Comparison of ENCODE assay signal across 8 cellular contexts in the genomic region with DNA sequence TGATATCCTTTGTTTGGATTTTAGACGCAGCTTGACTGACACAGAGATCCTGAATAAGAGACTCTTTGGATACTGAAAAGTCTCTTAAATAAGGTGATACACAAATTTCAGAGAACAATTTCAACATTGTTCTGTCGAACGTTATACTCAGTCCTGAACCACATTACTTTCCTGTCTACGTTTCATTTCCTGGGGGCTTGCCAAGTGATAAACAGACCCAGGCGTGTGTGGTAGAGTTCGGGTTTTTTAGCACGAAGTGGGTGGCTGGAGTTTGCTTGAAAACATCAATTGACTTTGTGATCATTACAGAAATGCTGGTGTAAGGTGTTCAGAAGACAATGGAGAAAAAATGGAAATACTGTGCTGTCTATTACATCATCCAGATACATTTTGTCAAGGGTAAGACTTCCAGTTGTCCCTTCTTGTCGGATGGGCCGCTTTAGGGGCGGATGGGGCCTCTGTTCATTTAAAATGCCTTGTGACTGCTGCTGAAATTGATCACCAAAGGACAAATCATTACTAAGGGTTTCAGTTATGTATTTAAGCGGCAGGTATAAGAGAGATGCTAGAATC. TPM values are rescaled to one million over a fixed set of nuclear protein-coding genes. Genes with fewer than 3 reads are reported as not detected.
DNase-seq lines count a peak whose midpoint lies in the region; ATAC-seq and TF ChIP-seq lines count a peak whose summit lies in the region.

A gene with protein sequence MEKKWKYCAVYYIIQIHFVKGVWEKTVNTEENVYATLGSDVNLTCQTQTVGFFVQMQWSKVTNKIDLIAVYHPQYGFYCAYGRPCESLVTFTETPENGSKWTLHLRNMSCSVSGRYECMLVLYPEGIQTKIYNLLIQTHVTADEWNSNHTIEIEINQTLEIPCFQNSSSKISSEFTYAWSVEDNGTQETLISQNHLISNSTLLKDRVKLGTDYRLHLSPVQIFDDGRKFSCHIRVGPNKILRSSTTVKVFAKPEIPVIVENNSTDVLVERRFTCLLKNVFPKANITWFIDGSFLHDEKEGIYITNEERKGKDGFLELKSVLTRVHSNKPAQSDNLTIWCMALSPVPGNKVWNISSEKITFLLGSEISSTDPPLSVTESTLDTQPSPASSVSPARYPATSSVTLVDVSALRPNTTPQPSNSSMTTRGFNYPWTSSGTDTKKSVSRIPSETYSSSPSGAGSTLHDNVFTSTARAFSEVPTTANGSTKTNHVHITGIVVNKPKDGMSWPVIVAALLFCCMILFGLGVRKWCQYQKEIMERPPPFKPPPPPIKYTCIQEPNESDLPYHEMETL (plus strand): TSS at position 287 of the 573 bp plus-strand sequence. CDS start 52 bp downstream, at position 339.

- H3K27me3 ChIP-seq in IMR-90 (ENCODE audit: control insufficient read depth, insufficient read depth, low read length), result no peaks in the 10 kb centered on the region
- peaks cover 0 to 3% of the 10 kb centered on the region in 2 experiments for H3K27me3 ChIP-seq in mesenchymal stem cell (ENCODE audit: control insufficient read depth in 1 of 2, insufficient read depth in 1 of 2, low read length in 2 of 2)

- H2BK5ac ChIP-seq in IMR-90 (ENCODE audit: low read depth, low read length, poor library complexity, severe bottlenecking) (no peak within 1 kb of the TSS), mesenchymal stem cell (ENCODE audit: low read depth, low read length, poor library complexity, severe bottlenecking) (no peak within 1 kb of the TSS)

- no peak for TF ChIP-seq POLR2A in IMR-90 (IDR thresholded peaks at IDR 0.05; ENCODE audit: low read depth, low read length)

- H3K27me3 Mint-ChIP-seq in nephron (ENCODE audit: low read depth), result no peaks in the 10 kb centered on the region

- H3K18ac ChIP-seq in IMR-90 (ENCODE audit: low read depth, low read length) (no peak within 1 kb of the TSS), mesenchymal stem cell (ENCODE audit: low read depth in 1 of 2, low read length in 2 of 2) (peak within 1 kb of the TSS in 1 of 2 experiments; percentile 54)

- H3K4me2 ChIP-seq in IMR-90 (ENCODE audit: low read depth, low read length) (no peak within 1 kb of the TSS; the same call in 1 of the 2 replicates), mesenchymal stem cell (ENCODE audit: low read length, poor library complexity, severe bottlenecking) (no peak within 1 kb of the TSS)

- H2BK12ac ChIP-seq in mesenchymal stem cell (ENCODE audit: low read length in 2 of 2), result peak within 1 kb of the TSS in 1 of 2 experiments; percentile 39

- peaks cover 52% of the 10 kb centered on the region for H3K4me1 Mint-ChIP-seq in nephron

- TF ChIP-seq CTCF in IMR-90 (conservative IDR thresholded peaks at IDR 0.05; ENCODE audit: low read depth, low read length) (no peak), nephron (IDR thresholded peaks at IDR 0.05; ENCODE audit: unreplicated experiment in 3 of 3) (no peak)

- DNase-seq in IMR-90 (peak; percentile 65), ACHN (no peak), mesenchymal stem cell (no peak), NOMO-1 (lab: John Stamatoyannopoulos, UW; ENCODE audit: unreplicated experiment in 2 of 2) (no peak), Ammon's horn (ENCODE audit: low spot score) (no peak)
- peak; percentile 65 to 73 for DNase-seq in activated T-cell treated with anti-CD3 and anti-CD28 coated beads, Interleukin-2, amount 50 U/mL, for 48 hours

- H4K20me1 ChIP-seq in IMR-90 (ENCODE audit: insufficient read depth, low read length), result no peaks in the 10 kb centered on the region

- TF ChIP-seq RAD21 in IMR-90 (IDR thresholded peaks at IDR 0.05; ENCODE audit: low read length), result no peak

- H3K4me3 ChIP-seq in IMR-90 (ENCODE audit: insufficient read depth, low read depth, low read length), result no peak within 1 kb of the TSS
- H3K4me3 ChIP-seq in mesenchymal stem cell (ENCODE audit: insufficient read depth in 1 of 2, low read depth in 1 of 2, low read length in 2 of 2), result no peak within 1 kb of the TSS

- no peak within 1 kb of the TSS for H4K5ac ChIP-seq in IMR-90 (ENCODE audit: low read depth, low read length)

- no peak within 1 kb of the TSS for H3K56ac ChIP-seq in IMR-90 (ENCODE audit: extremely low read depth, insufficient read depth, low read length)

- peaks cover 3% of the 10 kb centered on the region; the same call in 1 of the 2 replicates for H3K9me1 ChIP-seq in IMR-90 (ENCODE audit: insufficient read depth, low read length)

- peak within 1 kb of the TSS; percentile 10 for H2AK9ac ChIP-seq in IMR-90 (replicated peaks; ENCODE audit: low read depth, low read length, poor library complexity)

- H3K27ac Mint-ChIP-seq in nephron, result peak within 1 kb of the TSS; percentile 6 to 53 (median 44)

- CTCF ChIA-PET in IMR-90 (lab: Yijun Ruan, JAX), result interaction anchor here (0.9 to 1.0 kb wide), 3 partner anchors 19 to 149 kb away, joined by 4 to 6 read pairs (median 4); no protein-coding TSS in a partner anchor

- H3K4me3 Mint-ChIP-seq in nephron, result no peak within 1 kb of the TSS

- in situ Hi-C loops in IMR-90 (cut with MboI; ENCODE audit: low sequenced_read_pairs) (no loop called here), ACHN (cut with HindIII; ENCODE audit: low pct_ligation_motif_present, low pct_unique_long_range_greater_than_20kb, low sequenced_read_pairs) (no loop called here)

- no peak within 1 kb of the TSS for H3K9ac ChIP-seq in IMR-90 (ENCODE audit: low read depth, low read length)
- no peak within 1 kb of the TSS for H3K9ac ChIP-seq in mesenchymal stem cell (ENCODE audit: low read length)

- H2BK15ac ChIP-seq in IMR-90 (ENCODE audit: low read depth, low read length) (no peak within 1 kb of the TSS), mesenchymal stem cell (ENCODE audit: low read depth, poor library complexity, severe bottlenecking) (no peak within 1 kb of the TSS)

- no peaks in the 10 kb centered on the region for H3K9me3 ChIP-seq in IMR-90 (ENCODE audit: control insufficient read depth, insufficient read depth, low read length)
- H3K9me3 ChIP-seq in mesenchymal stem cell (ENCODE audit: control insufficient read depth, low read length), result no peaks in the 10 kb centered on the region

- BruUV-seq in IMR-90 (replicated peaks; lab: Mats Ljungman, UMichigan), result no TSS peak

- no peak within 1 kb of the TSS for H3K23ac ChIP-seq in IMR-90 (ENCODE audit: low read depth, low read length)
- no peak within 1 kb of the TSS for H3K23ac ChIP-seq in mesenchymal stem cell (ENCODE audit: low read length in 2 of 2)

- peak within 1 kb of the TSS; percentile 23; the same call in 1 of the 2 replicates for H4K91ac ChIP-seq in IMR-90 (ENCODE audit: insufficient read depth, low read depth, low read length)
- no peak within 1 kb of the TSS for H4K91ac ChIP-seq in mesenchymal stem cell (ENCODE audit: low read length)

- no peaks in the 10 kb centered on the region for H3K36me3 Mint-ChIP-seq in nephron (ENCODE audit: low read depth)

- H2AK5ac ChIP-seq in IMR-90 (ENCODE audit: low read depth, low read length) (peak within 1 kb of the TSS; percentile 49; the same call in 1 of the 2 replicates), mesenchymal stem cell (ENCODE audit: low read length, severe bottlenecking) (no peak within 1 kb of the TSS)

- no peaks in the 10 kb centered on the region for H3K79me1 ChIP-seq in IMR-90 (ENCODE audit: low read depth in 1 of 2, low read length in 2 of 2)
- H3K79me1 ChIP-seq in mesenchymal stem cell (replicated peaks; ENCODE audit: low read length, poor library complexity, severe bottlenecking), result no peaks in the 10 kb centered on the region

- WGBS in IMR-90 (ENCODE audit: extremely low coverage in 2 of 2, insufficient read length in 1 of 2), 2 experiments, result 100% methylated on average over 2 of the region's 11 CpGs; no CpG with 5 or more reads in 1 of the 2 experiments
- WGBS in mesenchymal stem cell, result 92% methylated on average over 8 of the region's 11 CpGs

- H3K4ac ChIP-seq in IMR-90 (ENCODE audit: low read depth, low read length), result peak within 1 kb of the TSS; percentile 11; the same call in 1 of the 2 replicates
- no peak within 1 kb of the TSS for H3K4ac ChIP-seq in mesenchymal stem cell (ENCODE audit: low read depth in 1 of 2, low read length in 2 of 2)

- H3K27ac ChIP-seq in IMR-90 (ENCODE audit: insufficient read depth, low read length), result no peak within 1 kb of the TSS
- H3K27ac ChIP-seq in mesenchymal stem cell (ENCODE audit: low read length, poor library complexity, severe bottlenecking), result no peak within 1 kb of the TSS

- H3K14ac ChIP-seq in IMR-90 (replicated peaks; ENCODE audit: low read depth, low read length) (0 out of 2 replicates have a peak within 1 kb of the TSS, but pooled peaks have one; percentile 4), mesenchymal stem cell (ENCODE audit: low read length in 2 of 2) (no peak within 1 kb of the TSS)

- no peaks in the 10 kb centered on the region for H3K36me3 ChIP-seq in IMR-90 (ENCODE audit: control insufficient read depth, insufficient read depth, low read length)
- H3K36me3 ChIP-seq in mesenchymal stem cell (ENCODE audit: control insufficient read depth in 1 of 2, insufficient read depth in 2 of 2, low read depth in 1 of 2, low read length in 2 of 2), result no peaks in the 10 kb centered on the region

- ATAC-seq in GM19452 (IDR thresholded peaks at IDR 0.05; ENCODE audit: unreplicated experiment), result peak; percentile 33
- ATAC-seq in IMR-90 (ENCODE audit: low read depth), result no peak

- H4K8ac ChIP-seq in IMR-90 (ENCODE audit: low read depth in 2 of 2, low read length in 2 of 2) (peak within 1 kb of the TSS in 1 of 2 experiments; percentile 14; a peak in 1 of 4 replicates), mesenchymal stem cell (ENCODE audit: low read length) (no peak within 1 kb of the TSS)

- H2AFZ ChIP-seq in IMR-90 (replicated peaks; ENCODE audit: low read length, poor library complexity) (no peak within 1 kb of the TSS), mesenchymal stem cell (ENCODE audit: low read depth, low read length) (no peak within 1 kb of the TSS)

- no peak within 1 kb of the TSS for H2BK20ac ChIP-seq in IMR-90 (ENCODE audit: low read depth, low read length)

- intact Hi-C loops in IMR-90 (cut with micrococcal nuclease), result no loop called here

- no peaks in the 10 kb centered on the region for H3K9me3 Mint-ChIP-seq in nephron

- dilution Hi-C loops in IMR-90 (cut with HindIII; ENCODE audit: low sequenced_read_pairs, unreplicated experiment), result no loop called here

- POLR2A ChIA-PET in IMR-90 (lab: Charles Lee; ENCODE audit: unreplicated experiment), result no interaction called here

- H2BK120ac ChIP-seq in IMR-90 (ENCODE audit: low read depth, low read length) (peak within 1 kb of the TSS; percentile 16), mesenchymal stem cell (ENCODE audit: low read depth, low read length) (no peak within 1 kb of the TSS)

- H3K4me1 ChIP-seq in IMR-90 (ENCODE audit: control insufficient read depth, insufficient read depth, low read length) (peaks cover 5% of the 10 kb centered on the region), mesenchymal stem cell (ENCODE audit: control insufficient read depth, insufficient read depth, low read depth, low read length) (peaks cover 4% of the 10 kb centered on the region)

TF ChIP-seq in IMR-90, 13 proteins besides CTCF, POLR2A, EP300 and RAD21 (continues in another document):
- no peak for TF ChIP-seq NFE2L2 (IDR thresholded peaks at IDR 0.05; ENCODE audit: low read depth, low read length)

RNA-seq across cellular contexts. Expression of the gene that starts here (rescaled TPM):
- 0.18 and 0.28 TPM in 2 replicates for total RNA-seq in IMR-90 (2012; rRNA removed)
- polyA plus RNA-seq in IMR-90 (2012; rRNA removed), result 0.05 and 0.06 TPM in 2 replicates
- polyA plus RNA-seq in IMR-90 (2012; cell fraction: cytosol; rRNA removed), result 0.04 and 0.05 TPM in 2 replicates
- polyA plus RNA-seq in IMR-90 (2012; cell fraction: nucleus; rRNA removed; ENCODE audit: low replicate concordance), result 0.21 TPM in 1 of 2 replicates, not detected in the other
- 0.03 TPM for polyA plus RNA-seq in mesenchymal stem cell (2013, experiment 1 of 2)
- polyA plus RNA-seq in mesenchymal stem cell (2013, experiment 2 of 2), result 0.03 TPM

Comparison
In these comparisons a context has a peak if more than half of its experiments do, and no peak if none do; other contexts are left out.
1. Peak in DNase-seq in IMR-90; RNA of the gene not detected or under 1 TPM.
2. DNase-seq: peak in activated T-cell treated with anti-CD3 and anti-CD28 coated beads, Interleukin-2, amount 50 U/mL, for 48 hours (2 of 2); none in ACHN (single experiment), mesenchymal stem cell (single experiment), NOMO-1 (0 of 2) and Ammon's horn (single experiment).